26 cellular contexts compared by ENCODE assay signal in the genomic region with DNA sequence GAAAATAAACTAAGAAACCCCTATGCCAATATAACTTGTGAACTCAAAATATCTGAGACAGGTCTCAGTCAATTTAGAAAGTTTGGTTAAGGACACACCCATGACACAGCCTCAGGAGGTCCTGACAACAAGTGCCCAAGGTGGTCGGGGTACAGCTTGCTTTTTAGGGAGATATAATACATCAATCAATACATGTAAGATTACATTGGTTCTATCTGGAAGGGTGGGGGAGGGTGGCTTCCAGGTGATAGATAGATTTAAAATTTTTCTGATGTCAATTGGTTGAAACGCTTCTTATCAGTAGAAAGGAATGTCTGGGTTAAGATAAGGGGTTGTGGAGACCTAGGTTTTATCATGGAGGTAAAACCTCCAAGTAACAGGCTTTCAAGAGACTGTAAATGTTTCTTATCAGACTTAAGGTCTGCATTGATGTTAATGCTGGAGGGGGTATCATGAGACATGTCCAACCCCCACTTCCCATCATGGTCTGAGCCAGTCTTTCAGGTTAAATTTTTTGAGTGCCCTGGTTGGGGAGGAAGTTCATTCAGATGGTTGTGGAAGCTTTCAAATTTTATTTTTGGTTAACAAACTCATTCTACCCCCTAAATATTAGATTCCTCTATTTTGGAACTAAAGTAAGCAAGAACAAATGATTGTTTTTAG.
"Had no signal": no experiment of that assay in that cellular context is flagged by ENCODE, and none has a peak within 500 bp of the region (broad histone marks: within the 10 kb centered on the region; RNA-seq: fewer than 3 reads in every experiment).

No MANE protein-coding gene starts in this region.

- H3K4me2 ChIP-seq: neural progenitor cell, smooth muscle cell had no signal

- DNase-seq: hippocampal formation; kidney; left colon; left lung; lower lobe of right lung; mammary epithelial cell; mesenchymal stem cell; naive B cell; natural killer cell; nephron progenitor cell; occipital lobe; right lobe of liver; stimulated activated CD4-positive, alpha-beta T cell treated with anti-CD3 and anti-CD28 coated beads, Interleukin-1b, Interleukin-23, amount 100 ng/mL, for 48 hours; stimulated activated CD4-positive, alpha-beta T cell treated with anti-CD3 and anti-CD28 coated beads, Interleukin-2, amount 100 ng/mL, for 48 hours; stimulated activated naive B cell treated with anti-CD40 and anti-IgM and Interleukin-4, amounts not matched to agents 10 μg/mL and 1 μg/mL and 100 μg/mL, for 72 hours; stimulated activated naive CD8-positive, alpha-beta T cell treated with anti-CD3 and anti-CD28 coated beads, Interleukin-15, Interleukin-2, amounts not matched to agents 100 U/mL and 50 U/mL, for 24 hours; stomach; upper lobe of left lung had no signal

- H3K4me1 Mint-ChIP-seq: naive B cell; natural killer cell; nephron progenitor cell; neural progenitor cell; stimulated activated naive B cell treated with anti-CD40 and anti-IgM and Interleukin-4, amounts not matched to agents 10 μg/mL and 1 μg/mL and 100 μg/mL, for 72 hours had no signal

- H3K27me3 ChIP-seq: left lung, neural progenitor cell, neutrophil, right atrium auricular region, right lobe of liver, stomach, tibial nerve, upper lobe of left lung, vagina had no signal

- H3K27ac ChIP-seq: left lung, lower lobe of right lung, neural progenitor cell, neutrophil, parathyroid adenoma, right atrium auricular region, right lobe of liver, stomach, tibial nerve, upper lobe of left lung, vagina had no signal

- H3K9ac ChIP-seq: neural progenitor cell, parathyroid adenoma had no signal

- H3K9me3 Mint-ChIP-seq: natural killer cell, neural progenitor cell had no signal

- H3K9me3 ChIP-seq: left lung, lower lobe of right lung, neutrophil, right atrium auricular region, right lobe of liver, stomach, tibial nerve, upper lobe of left lung, vagina had no signal

- ATAC-seq: left colon; lower lobe of right lung; natural killer cell; right lobe of liver; stimulated activated naive B cell treated with anti-CD40 and anti-IgM and Interleukin-4, amounts not matched to agents 10 μg/mL and 1 μg/mL and 100 μg/mL, for 72 hours; stimulated activated naive CD8-positive, alpha-beta T cell treated with anti-CD3 and anti-CD28 coated beads, Interleukin-15, Interleukin-2, amounts not matched to agents 100 U/mL and 50 U/mL, for 24 hours had no signal

- H3K36me3 Mint-ChIP-seq: mesothelial cell of epicardium; naive B cell; natural killer cell; neural progenitor cell; stimulated activated naive B cell treated with anti-CD40 and anti-IgM and Interleukin-4, amounts not matched to agents 10 μg/mL and 1 μg/mL and 100 μg/mL, for 72 hours had no signal

- H3K27ac Mint-ChIP-seq: mesothelial cell of epicardium; naive B cell; natural killer cell; nephron progenitor cell; neural progenitor cell; stimulated activated naive B cell treated with anti-CD40 and anti-IgM and Interleukin-4, amounts not matched to agents 10 μg/mL and 1 μg/mL and 100 μg/mL, for 72 hours had no signal

- H3K4me3 ChIP-seq: left lung, lower lobe of right lung, neural progenitor cell, right atrium auricular region, right lobe of liver, smooth muscle cell, stomach, tibial nerve, upper lobe of left lung, vagina had no signal

- H3K4me3 Mint-ChIP-seq: mesothelial cell of epicardium; naive B cell; natural killer cell; nephron progenitor cell; neural progenitor cell; stimulated activated naive B cell treated with anti-CD40 and anti-IgM and Interleukin-4, amounts not matched to agents 10 μg/mL and 1 μg/mL and 100 μg/mL, for 72 hours had no signal

- H3K36me3 ChIP-seq: left lung, lower lobe of right lung, neural progenitor cell, neutrophil, right atrium auricular region, right lobe of liver, stomach, tibial nerve, upper lobe of left lung, vagina had no signal

- H3K4me1 ChIP-seq: left lung, lower lobe of right lung, neural progenitor cell, parathyroid adenoma, right atrium auricular region, right lobe of liver, stomach, tibial nerve, upper lobe of left lung, vagina had no signal

- H3K79me2 ChIP-seq: parathyroid adenoma had no signal
